ENCODE assay signal across 8 cellular contexts in the genomic region with DNA sequence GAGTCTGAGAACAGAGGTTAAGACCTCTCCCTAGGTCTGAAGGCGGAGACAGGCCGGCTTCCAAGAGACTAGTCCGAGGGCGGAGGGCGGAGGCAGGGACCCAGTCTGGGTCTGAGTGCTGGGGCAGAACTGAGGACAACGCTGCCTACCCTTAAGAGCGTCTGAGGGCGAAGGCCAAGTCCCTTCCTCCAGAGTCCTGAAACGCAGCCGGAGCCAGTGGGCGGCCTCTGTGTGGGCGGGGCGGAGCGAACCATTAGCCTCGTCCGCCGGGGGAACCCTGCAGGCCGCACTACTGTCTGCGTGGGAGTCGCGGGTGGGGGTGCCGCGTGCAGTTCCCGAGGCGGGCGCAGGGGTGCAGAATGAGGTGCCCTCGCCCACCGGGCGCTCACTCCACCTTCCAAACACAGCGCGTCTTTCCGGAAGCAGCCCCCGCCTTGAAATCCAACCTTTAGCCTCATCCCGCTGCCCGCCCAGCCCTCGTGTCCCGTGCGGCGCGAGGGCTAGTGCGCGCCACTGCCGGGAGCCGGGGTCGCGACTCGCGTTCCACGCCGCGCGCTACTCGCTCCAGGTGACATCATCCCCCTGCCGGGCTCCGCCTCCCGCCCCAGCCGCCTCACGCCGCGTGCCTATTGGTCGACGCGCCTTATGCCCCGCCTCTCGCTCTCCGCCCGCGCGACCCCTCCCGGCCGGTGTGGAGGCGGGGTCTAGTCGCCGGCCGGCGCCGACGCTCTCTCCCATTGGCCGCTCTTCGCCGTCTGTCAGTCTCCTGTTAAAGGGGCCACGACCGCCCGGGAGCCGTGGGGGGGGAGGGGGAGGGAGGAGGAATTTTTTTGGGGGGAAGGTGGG. TPM values are rescaled to one million over a fixed set of nuclear protein-coding genes. Genes with fewer than 3 reads are reported as not detected.
A peak's percentile ranks its signal among the peaks of the same experiment; 100 is the strongest.
DNase-seq lines count a peak whose midpoint lies in the region; ATAC-seq, FAIRE-seq and TF ChIP-seq lines count a peak whose summit lies in the region.

A gene with protein sequence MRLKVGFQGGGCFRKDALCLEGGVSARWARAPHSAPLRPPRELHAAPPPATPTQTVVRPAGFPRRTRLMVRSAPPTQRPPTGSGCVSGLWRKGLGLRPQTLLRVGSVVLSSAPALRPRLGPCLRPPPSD (minus strand): TSS at position 579 of the 846 bp plus-strand sequence. CDS start 121 bp downstream, at position 458.

- peak within 1 kb of the TSS; percentile 83 for H3K9ac ChIP-seq in endocrine pancreas (ENCODE audit: control insufficient read depth, insufficient read depth, low read length)

- no peaks in the 10 kb centered on the region for H3K9me3 ChIP-seq in endocrine pancreas (ENCODE audit: control insufficient read depth, low read length)

- TF ChIP-seq CTCF in Calu3 (IDR thresholded peaks at IDR 0.05; ENCODE audit: unreplicated experiment) (peak; percentile 32), mesothelial cell of epicardium (IDR thresholded peaks at IDR 0.05; ENCODE audit: unreplicated experiment) (no peak)

- intact Hi-C loops in Calu3 (cut with micrococcal nuclease; ENCODE audit: unreplicated experiment) = loop anchor here (5.0 kb wide), 1 partner anchor 89 kb away; no protein-coding TSS in a partner anchor

- H3K27me3 ChIP-seq in endocrine pancreas (ENCODE audit: control insufficient read depth, insufficient read depth, low read length) = no peaks in the 10 kb centered on the region

- TSS peak; percentile 94 for BruUV-seq in Calu3 (replicated peaks; lab: Mats Ljungman, UMichigan)

- no peaks in the 10 kb centered on the region for H3K4me1 ChIP-seq in endocrine pancreas (ENCODE audit: control insufficient read depth, insufficient read depth, low read length)

- DNase-seq in Calu3 (peak; percentile 98), HTR-8/SVneo (ENCODE audit: insufficient read length, low spot score) (peak; percentile 90), NOMO-1 treated with dmso at 0.1 percent for 144 hours (lab: John Stamatoyannopoulos, UW; ENCODE audit: unreplicated experiment) (peak; percentile 95), mesothelial cell of epicardium (ENCODE audit: low spot score in 2 of 2, unreplicated experiment in 2 of 2) (peak; percentile 93 to 97)
- DNase-seq in activated CD8-positive, alpha-beta memory T cell treated with anti-CD3 and anti-CD28 coated beads, Interleukin-2, amount 50 U/mL, for 1 hour (ENCODE audit: extremely low read depth) = peak; percentile 81
- DNase-seq in stimulated activated CD8-positive, alpha-beta memory T cell treated with anti-CD3 and anti-CD28 coated beads, Interleukin-15, amount 100 ng/mL, for 4 hours (ENCODE audit: low read depth in 2 of 2) = peak; percentile 91 to 93

- H3K27me3 Mint-ChIP-seq in Calu3 (ENCODE audit: unreplicated experiment) (peaks cover 37% of the 10 kb centered on the region), mesothelial cell of epicardium (ENCODE audit: low read depth) (peaks cover 23% of the 10 kb centered on the region)

- H3K27ac Mint-ChIP-seq in Calu3 (ENCODE audit: unreplicated experiment) (peak within 1 kb of the TSS; percentile 56), mesothelial cell of epicardium (peak within 1 kb of the TSS; percentile 91)

- H3K36me3 ChIP-seq in endocrine pancreas (ENCODE audit: control insufficient read depth, insufficient read depth, low read length) = no peaks in the 10 kb centered on the region

- H3K9me3 Mint-ChIP-seq in Calu3 (ENCODE audit: low read depth, unreplicated experiment) (no peaks in the 10 kb centered on the region), mesothelial cell of epicardium (no peaks in the 10 kb centered on the region)

- H3K4me1 Mint-ChIP-seq in Calu3 (ENCODE audit: low read depth, unreplicated experiment) (peaks cover 35% of the 10 kb centered on the region), mesothelial cell of epicardium (peaks cover 31% of the 10 kb centered on the region)

- CTCF ChIA-PET in Calu3 (lab: Charles Lee) = interaction anchor here (0.6 to 1.6 kb wide), 2 partner anchors 80 kb away, joined by 3 to 6 read pairs; no protein-coding TSS in a partner anchor

- peak; percentile 100 for FAIRE-seq in HTR-8/SVneo (lab: Jason Lieb, UNC)

- peak; percentile 76 for ATAC-seq in GM21381 (IDR thresholded peaks at IDR 0.05; ENCODE audit: unreplicated experiment)

- H3K36me3 Mint-ChIP-seq in Calu3 (ENCODE audit: insufficient read depth, unreplicated experiment) (peaks cover 47% of the 10 kb centered on the region), mesothelial cell of epicardium (no peaks in the 10 kb centered on the region)

- H3K4me3 Mint-ChIP-seq in Calu3 (ENCODE audit: low read depth, unreplicated experiment) = peak within 1 kb of the TSS; percentile 93
- H3K4me3 Mint-ChIP-seq in mesothelial cell of epicardium = peak within 1 kb of the TSS; percentile 76

- H3K4me3 ChIP-seq in endocrine pancreas (ENCODE audit: control insufficient read depth, insufficient read depth, low read length) = no peak within 1 kb of the TSS

RNA-seq across cellular contexts. Expression of the gene that starts here (rescaled TPM):
- total RNA-seq in Calu3 (2022) (1.9 and 2.0 TPM in 2 replicates), mesothelial cell of epicardium (0.94 to 1.6 TPM (median 0.97 TPM) in 3 replicates)
